In the genomic region with DNA sequence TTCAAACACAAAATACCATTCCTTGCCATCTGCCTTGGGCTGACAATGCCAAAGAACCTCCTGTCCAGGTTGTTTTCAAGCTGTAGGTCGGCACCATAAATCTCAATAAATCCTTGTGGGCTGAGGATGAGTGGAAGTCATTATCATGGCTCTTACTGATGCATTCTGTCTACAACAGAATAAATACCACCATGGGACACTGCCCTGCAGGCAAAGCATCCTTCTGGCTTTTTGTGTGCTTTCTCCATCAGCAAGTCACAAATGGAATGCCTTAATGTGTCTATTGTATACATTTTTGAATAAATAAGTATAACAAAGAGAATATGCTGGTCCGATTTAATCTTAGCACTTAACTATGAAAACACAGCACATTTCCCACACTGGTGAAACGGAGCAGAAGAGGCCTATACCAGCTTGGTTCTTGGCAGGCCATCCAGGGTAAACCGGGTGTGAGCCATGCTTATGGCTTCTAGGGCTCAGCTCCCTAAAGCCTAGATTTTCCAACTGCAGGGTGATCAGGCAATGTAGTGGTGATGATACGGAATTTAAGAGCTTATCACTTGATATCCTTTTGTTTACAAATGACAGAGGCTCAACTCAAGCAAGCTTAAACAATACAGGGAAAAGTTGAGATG, we compare ENCODE assay signal across 12 cellular contexts.
"Had no signal": no experiment of that assay in that cellular context is flagged by ENCODE, and none has a peak within 500 bp of the region (broad histone marks: within the 10 kb centered on the region; RNA-seq: fewer than 3 reads in every experiment).

No MANE protein-coding gene starts in this region.

- H3K4me3 Mint-ChIP-seq: activated CD4-positive, alpha-beta T cell treated with anti-CD3 and anti-CD28 coated beads, Interleukin-2, amount 10 ng/mL, durations not matched to agents 7 days and 5 days; nephron progenitor cell; stimulated activated naive B cell treated with anti-CD40 and anti-IgM and Interleukin-4, amounts not matched to agents 10 μg/mL and 1 μg/mL and 100 μg/mL, for 72 hours; T-helper 2 cell treated with Interferon-gamma antibody and Interleukin-4, amounts not matched to agents 5 μg/mL and 100 μg/mL, for 36 hours had no signal

- H3K4me1 Mint-ChIP-seq: activated CD4-positive, alpha-beta T cell treated with anti-CD3 and anti-CD28 coated beads, Interleukin-2, amount 10 ng/mL, durations not matched to agents 7 days and 5 days; stimulated activated naive B cell treated with anti-CD40 and anti-IgM and Interleukin-4, amounts not matched to agents 10 μg/mL and 1 μg/mL and 100 μg/mL, for 72 hours had no signal

- H3K4me3 ChIP-seq: left ventricle myocardium inferior, thyroid gland, vagina had no signal

- H3K9me3 ChIP-seq: thyroid gland, vagina had no signal

- H3K27ac Mint-ChIP-seq: activated CD4-positive, alpha-beta T cell treated with anti-CD3 and anti-CD28 coated beads, Interleukin-2, amount 10 ng/mL, durations not matched to agents 7 days and 5 days; nephron progenitor cell; stimulated activated naive B cell treated with anti-CD40 and anti-IgM and Interleukin-4, amounts not matched to agents 10 μg/mL and 1 μg/mL and 100 μg/mL, for 72 hours; T-helper 2 cell treated with Interferon-gamma antibody and Interleukin-4, amounts not matched to agents 5 μg/mL and 100 μg/mL, for 36 hours had no signal

- H3K27me3 ChIP-seq: thyroid gland, vagina had no signal

- H3K9me3 Mint-ChIP-seq: T-helper 2 cell treated with Interferon-gamma antibody and Interleukin-4, amounts not matched to agents 5 μg/mL and 100 μg/mL, for 36 hours had no signal

- H3K27me3 Mint-ChIP-seq: activated CD4-positive, alpha-beta T cell treated with anti-CD3 and anti-CD28 coated beads, Interleukin-2, amount 10 ng/mL, durations not matched to agents 7 days and 5 days; stimulated activated naive B cell treated with anti-CD40 and anti-IgM and Interleukin-4, amounts not matched to agents 10 μg/mL and 1 μg/mL and 100 μg/mL, for 72 hours had no signal

- H3K27ac ChIP-seq: left ventricle myocardium inferior, thyroid gland, vagina had no signal

- H3K36me3 Mint-ChIP-seq: stimulated activated naive B cell treated with anti-CD40 and anti-IgM and Interleukin-4, amounts not matched to agents 10 μg/mL and 1 μg/mL and 100 μg/mL, for 72 hours had no signal

- H3K36me3 ChIP-seq: left ventricle myocardium inferior, thyroid gland, vagina had no signal

- H3K4me1 ChIP-seq: left ventricle myocardium inferior, thyroid gland, vagina had no signal

- DNase-seq: activated CD4-positive, alpha-beta T cell treated with anti-CD3 and anti-CD28 coated beads, Interleukin-2, amount 10 ng/mL, durations not matched to agents 7 days and 5 days; activated CD8-positive, alpha-beta memory T cell treated with anti-CD3 and anti-CD28 coated beads for 24 hours; activated naive CD4-positive, alpha-beta T cell treated with Interleukin-2 at 50 U/mL for 16 hours; hippocampal formation; left ventricle myocardium inferior; nephron progenitor cell; occipital lobe; stimulated activated CD4-positive, alpha-beta T cell treated with anti-CD3 and anti-CD28 coated beads, Interleukin-4, amount 100 ng/mL, for 1 hour; stimulated activated naive B cell treated with anti-CD40 and anti-IgM and Interleukin-4, amounts not matched to agents 10 μg/mL and 1 μg/mL and 100 μg/mL, for 72 hours; thyroid gland had no signal
